21 cellular contexts compared by ENCODE assay signal in genomic region chr1:23480187-23481025, GRCh38. TPM values are rescaled to one million over a fixed set of nuclear protein-coding genes. Genes with fewer than 3 reads are reported as not detected.
DNase-seq lines count a peak whose midpoint lies in the region; ATAC-seq, FAIRE-seq and TF ChIP-seq lines count a peak whose summit lies in the region.
"Had no signal": no experiment of that assay in that cellular context is flagged by ENCODE, and none has a peak within 500 bp of the region (broad histone marks: within the 10 kb centered on the region; RNA-seq: fewer than 3 reads in every experiment).

No MANE protein-coding gene starts in this region.

- H3K4me2 ChIP-seq in GM23338: no peak overlapping the region
- H3K4me2 ChIP-seq in HepG2 (ENCODE audit: low read depth, low read length): peak overlapping the region; percentile 60; the same call in 1 of the 2 replicates

- H3K4me3 ChIP-seq in GM23338: no peak overlapping the region
- no peak overlapping the region for H3K4me3 ChIP-seq in HepG2 (replicated peaks in 1 of 3; ENCODE audit: insufficient read depth in 1 of 3, low read depth in 2 of 3, low read length in 3 of 3)
- H3K4me3 ChIP-seq in suprapubic skin: no peak overlapping the region
- no peak overlapping the region for H3K4me3 ChIP-seq in effector memory CD4-positive, alpha-beta T cell (ENCODE audit: insufficient read depth, low read depth, low read length, poor library complexity, severe bottlenecking)
- H3K4me3 ChIP-seq: BLaER1 treated with 17β-estradiol and CSF1 and Interleukin-3, amounts not matched to agents 10 nM and 100 nM; GM23248; left lung; pancreas; skin epidermis had no signal

- H3K4me3 Mint-ChIP-seq in GM23338: no peak overlapping the region
- H3K4me3 Mint-ChIP-seq: activated CD8-positive, alpha-beta T cell treated with anti-CD3 and anti-CD28 coated beads for 36 hours; activated T-cell treated with anti-CD3 and anti-CD28 coated beads, Interleukin-2, amount 50 U/mL, for 24 hours; dendritic cell treated with granulocyte-macrophage colony-stimulating factor and Interleukin-4, amounts not matched to agents 40 ng/mL and 50 ng/mL, for 4 days had no signal

- intact Hi-C loops in HepG2 (cut with micrococcal nuclease; ENCODE audit: unreplicated experiment): loop anchor here (5.0 kb wide), 1 partner anchor 157 kb away; no protein-coding TSS in a partner anchor

- H3K36me3 Mint-ChIP-seq in GM23338 (ENCODE audit: low read depth): no peaks in the 10 kb centered on the region

- no peaks in the 10 kb centered on the region for H3K9me2 ChIP-seq in GM23338 (ENCODE audit: insufficient read depth)

- H3K9me3 Mint-ChIP-seq in GM23338: no peaks in the 10 kb centered on the region
- H3K9me3 Mint-ChIP-seq: activated CD8-positive, alpha-beta T cell treated with anti-CD3 and anti-CD28 coated beads for 36 hours; activated T-cell treated with anti-CD3 and anti-CD28 coated beads, Interleukin-2, amount 50 U/mL, for 24 hours; dendritic cell treated with granulocyte-macrophage colony-stimulating factor and Interleukin-4, amounts not matched to agents 40 ng/mL and 50 ng/mL, for 4 days had no signal

- DNase-seq in GM23338 (ENCODE audit: low spot score) (no peak), HepG2 (ENCODE audit: low spot score) (no peak), suprapubic skin (ENCODE audit: low spot score in 2 of 2) (no peak), DMS153 (lab: John Stamatoyannopoulos, UW) (no peak), GM10266 (ENCODE audit: extremely low spot score) (no peak)
- no peak for DNase-seq in effector memory CD4-positive, alpha-beta T cell
- DNase-seq: activated CD8-positive, alpha-beta T cell treated with anti-CD3 and anti-CD28 coated beads for 36 hours; activated naive CD4-positive, alpha-beta T cell treated with anti-CD3 and anti-CD28 coated beads, Interleukin-2, amount 50 U/mL, for 16 hours; activated T-cell treated with anti-CD3 and anti-CD28 coated beads, Interleukin-2, amount 50 U/mL, for 24 hours; foreskin melanocyte; GM23248; left lung; NCI-H2029; NCI-H446; pancreas; SHP77 treated with DMSO at 0.1 percent for 48 hours; stimulated activated CD4-positive, alpha-beta T cell treated with anti-CD3 and anti-CD28 coated beads, Interleukin-2, amount 100 ng/mL, for 48 hours had no signal

- peaks cover 12% of the 10 kb centered on the region for H3K27me3 Mint-ChIP-seq in GM23338 (ENCODE audit: insufficient read depth, low read depth, poor library complexity)

- in situ Hi-C loops in HepG2 (cut with HindIII; ENCODE audit: extremely low pct_ligation_motif_present, low pct_unique_long_range_greater_than_20kb): no loop called here

- ATAC-seq in GM23338: no peak
- no peak for ATAC-seq in HepG2
- ATAC-seq: activated CD8-positive, alpha-beta T cell treated with anti-CD3 and anti-CD28 coated beads for 36 hours; left lung; pancreas had no signal

- CTCF ChIA-PET in HepG2 (lab: Yijun Ruan, JAX; ENCODE audit: low intra/inter-chr PET ratio, low total read pairs): no interaction called here

- H3K27ac ChIP-seq in GM23338 (ENCODE audit: low read depth): 0 out of 2 replicates have a peak overlapping the region, but pooled peaks have one; percentile 14
- peak overlapping the region; percentile 71 for H3K27ac ChIP-seq in VCaP
- peak overlapping the region; percentile 74 for H3K27ac ChIP-seq in HepG2 (ENCODE audit: extremely low read length, insufficient read depth, low read length)
- peak overlapping the region; percentile 31 for H3K27ac ChIP-seq in suprapubic skin
- no peak overlapping the region for H3K27ac ChIP-seq in effector memory CD4-positive, alpha-beta T cell (ENCODE audit: insufficient read depth, low read length, poor library complexity, severe bottlenecking)
- H3K27ac ChIP-seq: BLaER1 treated with 17β-estradiol and CSF1 and Interleukin-3, amounts not matched to agents 10 nM and 100 nM had no signal

- POLR2A ChIA-PET in HepG2 (lab: Yijun Ruan, JAX): interaction anchor here (1.4 to 1.7 kb wide), 2 partner anchors 57 to 112 kb away, joined by 3 to 6 read pairs; no protein-coding TSS in a partner anchor

- no peak for FAIRE-seq in HepG2 (lab: Jason Lieb, UNC)
- FAIRE-seq: pancreas had no signal

- H4K20me1 ChIP-seq in GM23338 (replicated peaks; ENCODE audit: insufficient read depth): peaks cover 52% of the 10 kb centered on the region
- H4K20me1 ChIP-seq in HepG2 (ENCODE audit: insufficient read depth, low read length): no peaks in the 10 kb centered on the region

- peaks cover 8% of the 10 kb centered on the region; the same call in 1 of the 2 replicates for H3F3A ChIP-seq in GM23338 (replicated peaks; ENCODE audit: low read depth)

- H3K27me3 ChIP-seq in GM23338 (ENCODE audit: insufficient read depth) (peaks cover 3% of the 10 kb centered on the region; the same call in 1 of the 2 replicates), HepG2 (ENCODE audit: control insufficient read depth in 1 of 2, insufficient read depth in 2 of 2, low read length in 2 of 2) (no peaks in the 10 kb centered on the region), suprapubic skin (no peaks in the 10 kb centered on the region)
- no peaks in the 10 kb centered on the region for H3K27me3 ChIP-seq in effector memory CD4-positive, alpha-beta T cell (replicated peaks; ENCODE audit: control insufficient read depth, insufficient read depth, low read length, poor library complexity, severe bottlenecking)
- H3K27me3 ChIP-seq: pancreas had no signal

- TF ChIP-seq EP300 in HepG2 (IDR thresholded peaks at IDR 0.05; ENCODE audit: low read depth in 2 of 2, low read length in 2 of 2) (no peak), HepG2 (CRISPR knock-in tag; IDR thresholded peaks at IDR 0.05; ENCODE audit: borderline replicate concordance) (no peak), suprapubic skin (IDR thresholded peaks at IDR 0.05) (no peak)

- H3K9ac ChIP-seq in HepG2 (ENCODE audit: insufficient read depth, low read depth, low read length): no peak overlapping the region; the same call in 1 of the 2 replicates

- H3K36me3 ChIP-seq in GM23338 (ENCODE audit: insufficient read depth) (no peaks in the 10 kb centered on the region), HepG2 (replicated peaks in 1 of 2; ENCODE audit: control insufficient read depth in 1 of 2, insufficient read depth in 2 of 2, low read length in 2 of 2) (no peaks in the 10 kb centered on the region; a peak in 1 of 5 replicates), suprapubic skin (no peaks in the 10 kb centered on the region)
- H3K36me3 ChIP-seq in effector memory CD4-positive, alpha-beta T cell (ENCODE audit: control insufficient read depth, insufficient read depth, low read length): no peaks in the 10 kb centered on the region
- H3K36me3 ChIP-seq: BLaER1 treated with 17β-estradiol and CSF1 and Interleukin-3, amounts not matched to agents 10 nM and 100 nM; left lung; pancreas had no signal

- TF ChIP-seq POLR2A in HepG2 (IDR thresholded peaks at IDR 0.05; ENCODE audit: insufficient read depth in 1 of 2, low read depth in 2 of 2, low read length in 2 of 2): no peak
- TF ChIP-seq POLR2A in suprapubic skin (IDR thresholded peaks at IDR 0.05): no peak

- H3K9me3 ChIP-seq in HepG2 (ENCODE audit: low read length): no peaks in the 10 kb centered on the region
- H3K9me3 ChIP-seq in suprapubic skin: no peaks in the 10 kb centered on the region
- H3K9me3 ChIP-seq in effector memory CD4-positive, alpha-beta T cell (ENCODE audit: control insufficient read depth, low read length): no peaks in the 10 kb centered on the region
- H3K9me3 ChIP-seq: BLaER1 treated with 17β-estradiol and CSF1 and Interleukin-3, amounts not matched to agents 10 nM and 100 nM; left lung; pancreas had no signal

- BruUV-seq in HepG2 (replicated peaks; lab: Mats Ljungman, UMichigan): no TSS peak

- H3K4me1 ChIP-seq in GM23338 (ENCODE audit: insufficient read depth): peaks cover 43% of the 10 kb centered on the region
- peaks cover 75% of the 10 kb centered on the region for H3K4me1 ChIP-seq in HepG2 (ENCODE audit: insufficient read depth, low read length)
- H3K4me1 ChIP-seq in suprapubic skin: peaks cover 62% of the 10 kb centered on the region
- peaks cover 12% of the 10 kb centered on the region for H3K4me1 ChIP-seq in effector memory CD4-positive, alpha-beta T cell (ENCODE audit: control insufficient read depth, insufficient read depth, low read length, poor library complexity, severe bottlenecking)

- H2AFZ ChIP-seq in GM23338 (no peak overlapping the region), HepG2 (ENCODE audit: low read length) (no peak overlapping the region)
- H2AFZ ChIP-seq: GM23248 had no signal

- peaks cover 40% of the 10 kb centered on the region for H3K4me1 Mint-ChIP-seq in GM23338

- H3K79me2 ChIP-seq in GM23338 (replicated peaks; ENCODE audit: insufficient read depth): peaks cover 80% of the 10 kb centered on the region
- H3K79me2 ChIP-seq in HepG2 (ENCODE audit: insufficient read depth, low read length): peaks cover 56% of the 10 kb centered on the region

- TF ChIP-seq RAD21 in HepG2 (CRISPR knock-in tag; IDR thresholded peaks at IDR 0.05): no peak

- H3K27ac Mint-ChIP-seq in GM23338: no peak overlapping the region
- H3K27ac Mint-ChIP-seq: activated CD8-positive, alpha-beta T cell treated with anti-CD3 and anti-CD28 coated beads for 36 hours; activated T-cell treated with anti-CD3 and anti-CD28 coated beads, Interleukin-2, amount 50 U/mL, for 24 hours; dendritic cell treated with granulocyte-macrophage colony-stimulating factor and Interleukin-4, amounts not matched to agents 40 ng/mL and 50 ng/mL, for 4 days had no signal

- WGBS in HepG2 (ENCODE audit: low lambda C conversion rate): 86% methylated on average over 4 of the region's 4 CpGs
- 88% methylated on average over 4 of the region's 4 CpGs for WGBS in suprapubic skin

- TF ChIP-seq CTCF in GM23338 (conservative IDR thresholded peaks at IDR 0.05; ENCODE audit: low read depth in 2 of 2) (no peak), VCaP (conservative IDR thresholded peaks at IDR 0.05) (no peak), HepG2 (CRISPR knock-in tag; IDR thresholded peaks at IDR 0.05) (no peak), suprapubic skin (IDR thresholded peaks at IDR 0.05) (no peak), GM10266 (IDR thresholded peaks at IDR 0.05; ENCODE audit: control insufficient read depth, insufficient read depth, low read depth, missing control alignments) (no peak)

RNA-seq across cellular contexts. Expression of gene ASAP3, which starts 3.6 kb away (rescaled TPM):
- 78.3 and 98.2 TPM in 2 replicates for total RNA-seq in GM23338 (2014; rRNA removed; shearing (Covaris generic))
- 28.0 and 31.3 TPM in 2 replicates for polyA plus RNA-seq in GM23338 (2016; fragmentation: Nextera tagmentation; extraction: Ambion mirVana)
- 28.6 and 37.0 TPM in 2 replicates for total RNA-seq in HepG2 (2016; rRNA removed; fragmentation: Illumina TruSeq; extraction: Trizol)
- total RNA-seq in HepG2 (2016; cell fraction: cytosol; rRNA removed; fragmentation: Illumina TruSeq; extraction: Trizol; ENCODE audit: low read depth): 2.7 and 3.4 TPM in 2 replicates
- 22.9 and 36.7 TPM in 2 replicates for total RNA-seq in HepG2 (2016; cell fraction: insoluble cytoplasmic fraction; rRNA removed; fragmentation: Illumina TruSeq; extraction: Trizol)
- 11.2 and 12.2 TPM in 2 replicates for total RNA-seq in HepG2 (2016; cell fraction: membrane; rRNA removed; fragmentation: Illumina TruSeq; extraction: Trizol)
- total RNA-seq in HepG2 (2016; cell fraction: nucleus; rRNA removed; fragmentation: Illumina TruSeq; extraction: Trizol): 38.3 and 42.3 TPM in 2 replicates
- 32.6 and 39.4 TPM in 2 replicates for polyA plus RNA-seq in HepG2 (2011; rRNA removed)
- 15.0 and 17.0 TPM in 2 replicates for polyA plus RNA-seq in HepG2 (2011; cell fraction: cytosol; rRNA removed)
- polyA plus RNA-seq in HepG2 (2011; cell fraction: nucleus; rRNA removed): 159 and 182 TPM in 2 replicates
- 11.8 and 19.4 TPM in 2 replicates for polyA plus RNA-seq in HepG2 (2012)
- 1.9 and 2.7 TPM in 2 replicates for polyA plus RNA-seq in HepG2 (2016; cell fraction: cytosol; fragmentation: Illumina TruSeq; extraction: Trizol; ENCODE audit: low read depth)
- 17.8 and 23.3 TPM in 2 replicates for polyA plus RNA-seq in HepG2 (2016; cell fraction: insoluble cytoplasmic fraction; fragmentation: Illumina TruSeq; extraction: Trizol; ENCODE audit: low read depth)
- polyA plus RNA-seq in HepG2 (2016; cell fraction: membrane; fragmentation: Illumina TruSeq; extraction: Trizol; ENCODE audit: low read depth): 5.9 and 6.1 TPM in 2 replicates
- polyA plus RNA-seq in HepG2 (2016; cell fraction: nucleus; fragmentation: Illumina TruSeq; extraction: Trizol; ENCODE audit: insufficient read depth, low read depth): 81.5 and 89.0 TPM in 2 replicates
- polyA minus RNA-seq in HepG2 (2011; rRNA and poly(A)+ RNA removed; ENCODE audit: low replicate concordance): 8.3 and 44.4 TPM in 2 replicates
- polyA minus RNA-seq in HepG2 (2011; cell fraction: cytosol; rRNA and poly(A)+ RNA removed): 11.9 and 18.9 TPM in 2 replicates
- 19.4 and 24.2 TPM in 2 replicates for polyA minus RNA-seq in HepG2 (2011; cell fraction: nucleus; rRNA and poly(A)+ RNA removed)
- total RNA-seq in suprapubic skin: 100 to 1,000 TPM in 2 of 4 donors, 10 to 100 TPM in 2; 68.7 to 130 (median 88.5) TPM

RNA-seq across cellular contexts. Expression of gene E2F2, which starts 50.6 kb away (rescaled TPM):
- total RNA-seq in GM23338 (2014; rRNA removed; shearing (Covaris generic)): 2.6 and 3.4 TPM in 2 replicates
- 0.78 and 1.6 TPM in 2 replicates for polyA plus RNA-seq in GM23338 (2016; fragmentation: Nextera tagmentation; extraction: Ambion mirVana)
- total RNA-seq in HepG2 (2016; rRNA removed; fragmentation: Illumina TruSeq; extraction: Trizol): 5.7 and 6.6 TPM in 2 replicates
- total RNA-seq in HepG2 (2016; cell fraction: cytosol; rRNA removed; fragmentation: Illumina TruSeq; extraction: Trizol; ENCODE audit: low read depth): 1.1 and 1.3 TPM in 2 replicates
- 4.9 and 6.0 TPM in 2 replicates for total RNA-seq in HepG2 (2016; cell fraction: insoluble cytoplasmic fraction; rRNA removed; fragmentation: Illumina TruSeq; extraction: Trizol)
- 2.6 TPM in 2 replicates for total RNA-seq in HepG2 (2016; cell fraction: membrane; rRNA removed; fragmentation: Illumina TruSeq; extraction: Trizol)
- 5.1 and 7.1 TPM in 2 replicates for total RNA-seq in HepG2 (2016; cell fraction: nucleus; rRNA removed; fragmentation: Illumina TruSeq; extraction: Trizol)
- polyA plus RNA-seq in HepG2 (2011; rRNA removed): 0.50 and 0.65 TPM in 2 replicates
- polyA plus RNA-seq in HepG2 (2011; cell fraction: cytosol; rRNA removed): 0.29 and 0.35 TPM in 2 replicates
- polyA plus RNA-seq in HepG2 (2011; cell fraction: nucleus; rRNA removed): 1.9 TPM in 2 replicates
- 0.63 and 1.4 TPM in 2 replicates for polyA plus RNA-seq in HepG2 (2012)
- 0.24 and 0.26 TPM in 2 replicates for polyA plus RNA-seq in HepG2 (2016; cell fraction: cytosol; fragmentation: Illumina TruSeq; extraction: Trizol; ENCODE audit: low read depth)
- 3.4 and 4.2 TPM in 2 replicates for polyA plus RNA-seq in HepG2 (2016; cell fraction: insoluble cytoplasmic fraction; fragmentation: Illumina TruSeq; extraction: Trizol; ENCODE audit: low read depth)
- 0.62 and 0.69 TPM in 2 replicates for polyA plus RNA-seq in HepG2 (2016; cell fraction: membrane; fragmentation: Illumina TruSeq; extraction: Trizol; ENCODE audit: low read depth)
- polyA plus RNA-seq in HepG2 (2016; cell fraction: nucleus; fragmentation: Illumina TruSeq; extraction: Trizol; ENCODE audit: insufficient read depth, low read depth): 12.8 and 14.2 TPM in 2 replicates
- 1.8 and 19.5 TPM in 2 replicates for polyA minus RNA-seq in HepG2 (2011; rRNA and poly(A)+ RNA removed; ENCODE audit: low replicate concordance)
- 0.79 and 1.1 TPM in 2 replicates for polyA minus RNA-seq in HepG2 (2011; cell fraction: cytosol; rRNA and poly(A)+ RNA removed)
- polyA minus RNA-seq in HepG2 (2011; cell fraction: nucleus; rRNA and poly(A)+ RNA removed): 0.87 and 1.3 TPM in 2 replicates
- total RNA-seq in suprapubic skin: 10 to 100 TPM in 2 of 4 donors, 1 to 10 TPM in 2; 4.5 to 12.9 (median 8.4) TPM

RNA-seq across cellular contexts. Expression of gene TCEA3, which starts 55.9 kb away (rescaled TPM):
- not detected in 2 replicates for total RNA-seq in GM23338 (2014; rRNA removed; shearing (Covaris generic))
- polyA plus RNA-seq in GM23338 (2016; fragmentation: Nextera tagmentation; extraction: Ambion mirVana) (0.19 TPM in 1 of 2 replicates, not detected in the other), HepG2 (2011; rRNA removed) (55.5 and 57.9 TPM in 2 replicates)
- total RNA-seq in HepG2 (2016; rRNA removed; fragmentation: Illumina TruSeq; extraction: Trizol) (81.5 and 84.6 TPM in 2 replicates), suprapubic skin (10 to 100 TPM; 34.1 to 93.1 (median 43.2) TPM)
- 62.6 and 67.5 TPM in 2 replicates for total RNA-seq in HepG2 (2016; cell fraction: cytosol; rRNA removed; fragmentation: Illumina TruSeq; extraction: Trizol; ENCODE audit: low read depth)
- 77.6 and 83.3 TPM in 2 replicates for total RNA-seq in HepG2 (2016; cell fraction: insoluble cytoplasmic fraction; rRNA removed; fragmentation: Illumina TruSeq; extraction: Trizol)
- total RNA-seq in HepG2 (2016; cell fraction: membrane; rRNA removed; fragmentation: Illumina TruSeq; extraction: Trizol): 58.1 and 63.2 TPM in 2 replicates
- total RNA-seq in HepG2 (2016; cell fraction: nucleus; rRNA removed; fragmentation: Illumina TruSeq; extraction: Trizol): 55.6 and 64.4 TPM in 2 replicates
- polyA plus RNA-seq in HepG2 (2011; cell fraction: cytosol; rRNA removed): 41.6 and 53.2 TPM in 2 replicates
- 94.8 and 103 TPM in 2 replicates for polyA plus RNA-seq in HepG2 (2011; cell fraction: nucleus; rRNA removed)
- 43.1 and 68.0 TPM in 2 replicates for polyA plus RNA-seq in HepG2 (2012)
- 77.6 and 80.8 TPM in 2 replicates for polyA plus RNA-seq in HepG2 (2016; cell fraction: cytosol; fragmentation: Illumina TruSeq; extraction: Trizol; ENCODE audit: low read depth)
- 107 and 119 TPM in 2 replicates for polyA plus RNA-seq in HepG2 (2016; cell fraction: insoluble cytoplasmic fraction; fragmentation: Illumina TruSeq; extraction: Trizol; ENCODE audit: low read depth)
- polyA plus RNA-seq in HepG2 (2016; cell fraction: membrane; fragmentation: Illumina TruSeq; extraction: Trizol; ENCODE audit: low read depth): 67.2 and 70.2 TPM in 2 replicates
- polyA plus RNA-seq in HepG2 (2016; cell fraction: nucleus; fragmentation: Illumina TruSeq; extraction: Trizol; ENCODE audit: insufficient read depth, low read depth): 133 and 140 TPM in 2 replicates
- 2.4 and 21.3 TPM in 2 replicates for polyA minus RNA-seq in HepG2 (2011; rRNA and poly(A)+ RNA removed; ENCODE audit: low replicate concordance)
- 14.4 and 14.5 TPM in 2 replicates for polyA minus RNA-seq in HepG2 (2011; cell fraction: cytosol; rRNA and poly(A)+ RNA removed)
- polyA minus RNA-seq in HepG2 (2011; cell fraction: nucleus; rRNA and poly(A)+ RNA removed): 28.3 and 31.7 TPM in 2 replicates

Comparison
In these comparisons a context has a peak if more than half of its experiments do, and no peak if none do; other contexts are left out.
1. RNA of gene TCEA3, which starts 55.9 kb away (total RNA-seq): 55.6 to 84.6 TPM in HepG2 and 34.1 to 93.1 TPM in suprapubic skin; not detected in GM23338; every median in the first group is over 10 times any median in the second.